2 cellular contexts compared by ENCODE assay signal in genomic region chr10:86330778-86331763, GRCh38.
TF ChIP-seq lines count a peak whose summit lies in the region.

No MANE protein-coding gene starts in this region.

TF ChIP-seq in SK-N-SH, 30 proteins besides CTCF, POLR2A, EP300 and RAD21 (continued from another document):
- TF ChIP-seq USF2 (IDR thresholded peaks at IDR 0.05; ENCODE audit: borderline replicate concordance, low read depth, low read length) (no peak), TAF1 (IDR thresholded peaks at IDR 0.05; ENCODE audit: borderline replicate concordance, low read depth, low read length) (no peak), RXRA (IDR thresholded peaks at IDR 0.05; ENCODE audit: borderline replicate concordance, low read depth) (no peak), NRF1 (IDR thresholded peaks at IDR 0.05; ENCODE audit: low read depth, low read length) (no peak), POLR2AphosphoS5 (IDR thresholded peaks at IDR 0.05; ENCODE audit: low read depth, low read length) (no peak)
- TF ChIP-seq, protein P1, sequence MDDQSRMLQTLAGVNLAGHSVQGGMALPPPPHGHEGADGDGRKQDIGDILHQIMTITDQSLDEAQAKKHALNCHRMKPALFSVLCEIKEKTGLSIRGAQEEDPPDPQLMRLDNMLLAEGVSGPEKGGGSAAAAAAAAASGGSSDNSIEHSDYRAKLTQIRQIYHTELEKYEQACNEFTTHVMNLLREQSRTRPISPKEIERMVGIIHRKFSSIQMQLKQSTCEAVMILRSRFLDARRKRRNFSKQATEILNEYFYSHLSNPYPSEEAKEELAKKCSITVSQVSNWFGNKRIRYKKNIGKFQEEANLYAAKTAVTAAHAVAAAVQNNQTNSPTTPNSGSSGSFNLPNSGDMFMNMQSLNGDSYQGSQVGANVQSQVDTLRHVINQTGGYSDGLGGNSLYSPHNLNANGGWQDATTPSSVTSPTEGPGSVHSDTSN (IDR thresholded peaks at IDR 0.05) = no peak
- TF ChIP-seq, protein P2, sequence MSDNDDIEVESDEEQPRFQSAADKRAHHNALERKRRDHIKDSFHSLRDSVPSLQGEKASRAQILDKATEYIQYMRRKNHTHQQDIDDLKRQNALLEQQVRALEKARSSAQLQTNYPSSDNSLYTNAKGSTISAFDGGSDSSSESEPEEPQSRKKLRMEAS (IDR thresholded peaks at IDR 0.05; ENCODE audit: low read depth) = no peak

TF ChIP-seq in SK-N-SH treated with all-trans-retinoic acid at 6 μM for 48 hours, 23 proteins besides CTCF, POLR2A, EP300 and RAD21 (continued from another document):
- TF ChIP-seq, protein P3, sequence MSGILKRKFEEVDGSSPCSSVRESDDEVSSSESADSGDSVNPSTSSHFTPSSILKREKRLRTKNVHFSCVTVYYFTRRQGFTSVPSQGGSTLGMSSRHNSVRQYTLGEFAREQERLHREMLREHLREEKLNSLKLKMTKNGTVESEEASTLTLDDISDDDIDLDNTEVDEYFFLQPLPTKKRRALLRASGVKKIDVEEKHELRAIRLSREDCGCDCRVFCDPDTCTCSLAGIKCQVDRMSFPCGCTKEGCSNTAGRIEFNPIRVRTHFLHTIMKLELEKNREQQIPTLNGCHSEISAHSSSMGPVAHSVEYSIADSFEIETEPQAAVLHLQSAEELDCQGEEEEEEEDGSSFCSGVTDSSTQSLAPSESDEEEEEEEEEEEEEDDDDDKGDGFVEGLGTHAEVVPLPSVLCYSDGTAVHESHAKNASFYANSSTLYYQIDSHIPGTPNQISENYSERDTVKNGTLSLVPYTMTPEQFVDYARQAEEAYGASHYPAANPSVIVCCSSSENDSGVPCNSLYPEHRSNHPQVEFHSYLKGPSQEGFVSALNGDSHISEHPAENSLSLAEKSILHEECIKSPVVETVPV (CRISPR knock-in tag; IDR thresholded peaks at IDR 0.05) = no peak
- TF ChIP-seq ESRRG (CRISPR knock-in tag; IDR thresholded peaks at IDR 0.05) (no peak), CSDC2 (CRISPR knock-in tag; IDR thresholded peaks at IDR 0.05) (no peak), TOX (CRISPR knock-in tag; IDR thresholded peaks at IDR 0.05; ENCODE audit: borderline replicate concordance) (no peak), ISL1 (CRISPR knock-in tag; IDR thresholded peaks at IDR 0.05) (no peak), ARNTL (CRISPR knock-in tag; IDR thresholded peaks at IDR 0.05; ENCODE audit: borderline replicate concordance, low read depth) (no peak), ZFP30 (CRISPR knock-in tag; IDR thresholded peaks at IDR 0.05) (no peak), TCF4 (CRISPR knock-in tag; IDR thresholded peaks at IDR 0.05; ENCODE audit: borderline replicate concordance) (no peak), PPARA (CRISPR knock-in tag; IDR thresholded peaks at IDR 0.05; ENCODE audit: borderline replicate concordance) (no peak)
